8 cellular contexts compared by ENCODE assay signal in genomic region chr11:100876826-100877545, GRCh38.
A peak's percentile ranks its signal among the peaks of the same experiment; 100 is the strongest.
DNase-seq lines count a peak whose midpoint lies in the region; ATAC-seq and TF ChIP-seq lines count a peak whose summit lies in the region.

No MANE protein-coding gene starts in this region.

- TF ChIP-seq CTCF in cardiac muscle cell (IDR thresholded peaks at IDR 0.05; ENCODE audit: low read depth, low read length) = no peak
- TF ChIP-seq CTCF in activated CD8-positive, alpha-beta T cell treated with anti-CD3 and anti-CD28 coated beads for 36 hours (IDR thresholded peaks at IDR 0.05) = no peak

- DNase-seq in AG08396 (ENCODE audit: low spot score) = peak; percentile 58
- peak; percentile 94 for DNase-seq in GM23248
- peak; percentile 44 for DNase-seq in NCI-H446 treated with DMSO at 0.1 percent for 48 hours (lab: John Stamatoyannopoulos, UW)
- peak in 1 of 2 donors; percentile 96 for DNase-seq in cardiac muscle cell (ENCODE audit: low read depth in 1 of 2, low spot score in 1 of 2)
- DNase-seq in NCI-H2196 treated with DMSO at 0.1 percent for 48 hours (lab: John Stamatoyannopoulos, UW; ENCODE audit: unreplicated experiment) = no peak
- DNase-seq in activated CD8-positive, alpha-beta T cell treated with anti-CD3 and anti-CD28 coated beads for 36 hours = no peak
- DNase-seq in NCI-H2107 (lab: John Stamatoyannopoulos, UW) = no peak
- DNase-seq in CD1c-positive myeloid dendritic cell (ENCODE audit: extremely low spot score) = no peak

- peak overlapping the region; percentile 61 for H2AFZ ChIP-seq in GM23248

- H3K9me3 Mint-ChIP-seq in activated CD8-positive, alpha-beta T cell treated with anti-CD3 and anti-CD28 coated beads for 36 hours = peaks cover 3% of the 10 kb centered on the region

- H3K4me3 ChIP-seq in GM23248 (peak overlapping the region; percentile 47), cardiac muscle cell (no peak overlapping the region)

- H3K36me3 ChIP-seq in GM23248 (ENCODE audit: low read depth) = no peaks in the 10 kb centered on the region
- no peaks in the 10 kb centered on the region for H3K36me3 ChIP-seq in cardiac muscle cell

- H3K79me2 ChIP-seq in GM23248 (ENCODE audit: insufficient read depth) = no peaks in the 10 kb centered on the region

- peaks cover 31% of the 10 kb centered on the region for H3F3A ChIP-seq in GM23248 (ENCODE audit: insufficient read depth)

- peak overlapping the region; percentile 85 for H3K4me2 ChIP-seq in GM23248 (ENCODE audit: unreplicated experiment)

- CTCF ChIA-PET in activated CD8-positive, alpha-beta T cell treated with anti-CD3 and anti-CD28 coated beads for 36 hours (lab: Charles Lee) = no interaction called here

- H3K27me3 Mint-ChIP-seq in activated CD8-positive, alpha-beta T cell treated with anti-CD3 and anti-CD28 coated beads for 36 hours = no peaks in the 10 kb centered on the region

- H3K27ac Mint-ChIP-seq in activated CD8-positive, alpha-beta T cell treated with anti-CD3 and anti-CD28 coated beads for 36 hours = no peak overlapping the region

- no peaks in the 10 kb centered on the region for H3K9me2 ChIP-seq in GM23248 (ENCODE audit: insufficient read depth)

- H3K9me3 ChIP-seq in GM23248 (ENCODE audit: low read depth) (no peaks in the 10 kb centered on the region), cardiac muscle cell (ENCODE audit: low read depth) (no peaks in the 10 kb centered on the region)

- no peaks in the 10 kb centered on the region for H4K20me1 ChIP-seq in GM23248 (ENCODE audit: insufficient read depth)

- peak overlapping the region; percentile 34 for H3K9ac ChIP-seq in GM23248

- WGBS in GM23248 (ENCODE audit: low coverage in 1 of 2, low lambda C conversion rate in 2 of 2, missing lambda C conversion rate in 2 of 2), 2 experiments = 0 to 1% methylated on average over 3 of the region's 3 CpGs

- peaks cover 38% of the 10 kb centered on the region for H3K4me1 ChIP-seq in GM23248 (ENCODE audit: insufficient read depth)
- H3K4me1 ChIP-seq in cardiac muscle cell (ENCODE audit: low read depth) = peaks cover 9% of the 10 kb centered on the region

- H3K36me3 Mint-ChIP-seq in activated CD8-positive, alpha-beta T cell treated with anti-CD3 and anti-CD28 coated beads for 36 hours (ENCODE audit: low read depth) = no peaks in the 10 kb centered on the region

- in situ Hi-C loops in GM23248 (cut with MboI) = no loop called here

- intact Hi-C loops in activated CD8-positive, alpha-beta T cell treated with anti-CD3 and anti-CD28 coated beads for 36 hours (cut with micrococcal nuclease) = no loop called here

- H3K4me3 Mint-ChIP-seq in activated CD8-positive, alpha-beta T cell treated with anti-CD3 and anti-CD28 coated beads for 36 hours = no peak overlapping the region

- ATAC-seq in activated CD8-positive, alpha-beta T cell treated with anti-CD3 and anti-CD28 coated beads for 36 hours = no peak

- H3K27ac ChIP-seq in GM23248 (peak overlapping the region; percentile 82), cardiac muscle cell (peak overlapping the region; percentile 72)

- H3K27me3 ChIP-seq in GM23248 (replicated peaks; ENCODE audit: insufficient read depth) (no peaks in the 10 kb centered on the region), cardiac muscle cell (no peaks in the 10 kb centered on the region)

- H3K4me1 Mint-ChIP-seq in activated CD8-positive, alpha-beta T cell treated with anti-CD3 and anti-CD28 coated beads for 36 hours (ENCODE audit: low read depth) = no peaks in the 10 kb centered on the region

- POLR2A ChIA-PET in activated CD8-positive, alpha-beta T cell treated with anti-CD3 and anti-CD28 coated beads for 36 hours (lab: Charles Lee) = no interaction called here

Comparison
In these comparisons a context has a peak if more than half of its experiments do, and no peak if none do; other contexts are left out.
1. DNase-seq: peak in AG08396 (single experiment), GM23248 (single experiment) and NCI-H446 treated with DMSO at 0.1 percent for 48 hours (single experiment); none in NCI-H2196 treated with DMSO at 0.1 percent for 48 hours (single experiment), activated CD8-positive, alpha-beta T cell treated with anti-CD3 and anti-CD28 coated beads for 36 hours (single experiment), NCI-H2107 (single experiment) and CD1c-positive myeloid dendritic cell (single experiment).